19 cellular contexts compared by ENCODE assay signal in the genomic region with DNA sequence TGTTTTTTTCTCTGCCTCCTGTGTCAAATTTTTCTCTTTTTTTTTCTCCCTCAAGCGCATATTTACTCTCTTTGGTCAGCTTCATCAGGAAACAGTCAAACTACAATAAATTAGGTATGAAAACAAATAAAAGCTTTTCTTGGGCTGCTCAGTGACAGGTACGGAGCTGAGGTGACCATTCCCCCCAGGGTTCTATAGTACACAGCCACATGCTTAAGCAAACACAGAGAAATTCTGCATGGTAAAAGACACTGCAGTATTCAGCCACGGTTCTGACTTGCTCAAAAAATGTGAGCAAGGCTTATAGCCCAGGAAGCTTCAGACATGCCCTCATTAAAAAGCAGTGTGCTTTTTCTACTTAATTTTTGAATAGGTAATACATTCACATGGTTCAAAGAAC.
"Had no signal": no experiment of that assay in that cellular context is flagged by ENCODE, and none has a peak within 500 bp of the region (broad histone marks: within the 10 kb centered on the region; RNA-seq: fewer than 3 reads in every experiment).

No MANE protein-coding gene starts in this region.

- H3K27ac ChIP-seq: coronary artery, lower lobe of right lung, pancreas, right atrium auricular region, suprapubic skin, transverse colon, upper lobe of right lung, uterus had no signal

- H3K36me3 ChIP-seq: lower lobe of right lung, pancreas, right atrium auricular region, suprapubic skin, transverse colon, upper lobe of right lung, uterus had no signal

- DNase-seq: effector memory CD8-positive, alpha-beta T cell; left ventricle myocardium superior; lower lobe of right lung; naive thymus-derived CD8-positive, alpha-beta T cell; occipital lobe; pancreas; stimulated activated CD4-positive, alpha-beta T cell treated with anti-CD3 and anti-CD28 coated beads, Interleukin-12 subunit alpha, Interleukin-12 subunit beta, amount 100 ng/mL, for 4 hours; stimulated activated CD4-positive, alpha-beta T cell treated with anti-CD3 and anti-CD28 coated beads, Interleukin-1b, Interleukin-23, amount 100 ng/mL, for 48 hours; stimulated activated CD4-positive, alpha-beta T cell treated with anti-CD3 and anti-CD28 coated beads, Interleukin-4, amount 100 ng/mL, for 1 hour; stimulated activated CD8-positive, alpha-beta memory T cell treated with anti-CD3 and anti-CD28 coated beads, Interleukin-4, amount 100 ng/mL, for 48 hours; stimulated activated naive CD4-positive, alpha-beta T cell; stimulated activated naive CD8-positive, alpha-beta T cell treated with anti-CD3 and anti-CD28 coated beads, Interleukin-15, amount 100 ng/mL, for 72 hours; transverse colon; upper lobe of right lung; uterus had no signal

- H3K9me3 ChIP-seq: lower lobe of right lung, pancreas, right atrium auricular region, suprapubic skin, transverse colon, upper lobe of right lung, uterus had no signal

- H3K4me3 ChIP-seq: coronary artery, lower lobe of right lung, pancreas, right atrium auricular region, smooth muscle cell, suprapubic skin, transverse colon, upper lobe of right lung, uterus had no signal

- H3K4me1 ChIP-seq: lower lobe of right lung, pancreas, right atrium auricular region, suprapubic skin, transverse colon, upper lobe of right lung, uterus had no signal

- H3K27me3 ChIP-seq: pancreas, right atrium auricular region, suprapubic skin, transverse colon, upper lobe of right lung, uterus had no signal
